ENCODE assay signal across 1 cellular context in genomic region chr12:71415336-71416231, GRCh38.
TF ChIP-seq lines count a peak whose summit lies in the region.

No MANE protein-coding gene starts in this region.

TF ChIP-seq in GM23338, 12 proteins besides CTCF, POLR2A, EP300 and RAD21 (continued from another document):
- TF ChIP-seq REST (IDR thresholded peaks at IDR 0.05; ENCODE audit: unreplicated experiment) = no peak
